In genomic region chr7:19752045-19752444, GRCh38 we compare ENCODE assay signal across 28 cellular contexts. TPM values are rescaled to one million over a fixed set of nuclear protein-coding genes. Genes with fewer than 3 reads are reported as not detected.
A peak's percentile ranks its signal among the peaks of the same experiment; 100 is the strongest.
DNase-seq lines count a peak whose midpoint lies in the region; ATAC-seq, FAIRE-seq and TF ChIP-seq lines count a peak whose summit lies in the region.
"Had no signal": no experiment of that assay in that cellular context is flagged by ENCODE, and none has a peak within 500 bp of the region (broad histone marks: within the 10 kb centered on the region; RNA-seq: fewer than 3 reads in every experiment).

No MANE protein-coding gene starts in this region.

- H3K36me3 Mint-ChIP-seq in activated T-helper 17 cell treated with anti-CD3 and anti-CD28 coated beads, Interleukin-2, amount 50 U/mL, for 72 hours (ENCODE audit: low read depth): no peaks in the 10 kb centered on the region

- no peaks in the 10 kb centered on the region for H3K9me3 ChIP-seq in right atrium auricular region
- H3K9me3 ChIP-seq: BLaER1 had no signal

- H3K27me3 Mint-ChIP-seq in activated T-helper 17 cell treated with anti-CD3 and anti-CD28 coated beads, Interleukin-2, amount 50 U/mL, for 72 hours: peaks cover 6% of the 10 kb centered on the region

- H3K36me3 ChIP-seq in right atrium auricular region: no peaks in the 10 kb centered on the region
- H3K36me3 ChIP-seq: BLaER1 had no signal

- DNase-seq in AG10803 (ENCODE audit: low read depth) (peak; percentile 24), GM19239 (ENCODE audit: insufficient read length, low spot score) (no peak), fibroblast of the aortic adventitia (ENCODE audit: low read depth) (peak; percentile 47), right atrium auricular region (ENCODE audit: low spot score) (no peak), cerebellar cortex (ENCODE audit: low spot score) (no peak)
- DNase-seq: CD4-positive, alpha-beta T cell; COR-L47; DMS53; MV-4-11; NCI-H1105 treated with DMSO at 0.1 percent for 48 hours; NCI-H146; NCI-H2029; NCI-H345; NCI-H510A treated with DMSO at 0.1 percent for 48 hours; SIG-M5 had no signal

- ATAC-seq in activated T-helper 17 cell treated with anti-CD3 and anti-CD28 coated beads, Interleukin-2, amount 50 U/mL, for 72 hours (replicated peaks): peak; percentile 11
- ATAC-seq in HG03025 (IDR thresholded peaks at IDR 0.05; ENCODE audit: low FRiP score, unreplicated experiment): no peak
- ATAC-seq: K562, SK-N-SH treated with all-trans-retinoic acid at 6 μM for 48 hours had no signal

- H3K4me1 Mint-ChIP-seq in activated T-helper 17 cell treated with anti-CD3 and anti-CD28 coated beads, Interleukin-2, amount 50 U/mL, for 72 hours: no peaks in the 10 kb centered on the region

- no peaks in the 10 kb centered on the region for H3K27me3 ChIP-seq in right atrium auricular region
- H3K27me3 ChIP-seq: BLaER1 had no signal

- no peaks in the 10 kb centered on the region for H3K9me3 Mint-ChIP-seq in activated T-helper 17 cell treated with anti-CD3 and anti-CD28 coated beads, Interleukin-2, amount 50 U/mL, for 72 hours
- H3K9me3 Mint-ChIP-seq: CD4-positive, alpha-beta T cell had no signal

- FAIRE-seq in GM19239 (lab: Jason Lieb, UNC): peak; percentile 37
- FAIRE-seq: K562, RCC 7860 had no signal

- H3K4me1 ChIP-seq in right atrium auricular region: no peaks in the 10 kb centered on the region
- H3K4me1 ChIP-seq: BLaER1 had no signal

- TF ChIP-seq CTCF in AG10803 (conservative IDR thresholded peaks at IDR 0.05; ENCODE audit: low read length) (no peak), fibroblast of the aortic adventitia (IDR thresholded peaks at IDR 0.05; ENCODE audit: insufficient read depth, low read length) (no peak), right atrium auricular region (IDR thresholded peaks at IDR 0.05) (no peak)

- no peak overlapping the region for H3K27ac Mint-ChIP-seq in activated T-helper 17 cell treated with anti-CD3 and anti-CD28 coated beads, Interleukin-2, amount 50 U/mL, for 72 hours
- H3K27ac Mint-ChIP-seq: CD4-positive, alpha-beta T cell had no signal

- H3K27ac ChIP-seq in right atrium auricular region: no peak overlapping the region
- H3K27ac ChIP-seq: BLaER1 had no signal

- H3K4me3 Mint-ChIP-seq in activated T-helper 17 cell treated with anti-CD3 and anti-CD28 coated beads, Interleukin-2, amount 50 U/mL, for 72 hours: no peak overlapping the region
- H3K4me3 Mint-ChIP-seq: CD4-positive, alpha-beta T cell had no signal

- H3K4me3 ChIP-seq in AG10803 (ENCODE audit: low read length) (no peak overlapping the region), fibroblast of the aortic adventitia (ENCODE audit: low read depth, low read length) (no peak overlapping the region), right atrium auricular region (no peak overlapping the region)
- H3K4me3 ChIP-seq: BLaER1, K562 had no signal

RNA-seq across cellular contexts. Expression of gene TMEM196, which starts 21.4 kb away (rescaled TPM):
- not detected for total RNA-seq in activated T-helper 17 cell treated with anti-CD3 and anti-CD28 coated beads, Interleukin-2, amount 50 U/mL, for 72 hours
- total RNA-seq in fibroblast of the aortic adventitia (ENCODE audit: low replicate concordance): not detected in 2 replicates
- total RNA-seq in right atrium auricular region: not detected
- total RNA-seq: A172; CD4-positive, alpha-beta T cell; Daoy; G401; H4; HT1080; K562; LHCN-M2; MCF 10A had no signal

RNA-seq across cellular contexts. Expression of gene POLR1F, which starts 43.2 kb away (rescaled TPM):
- total RNA-seq in activated T-helper 17 cell treated with anti-CD3 and anti-CD28 coated beads, Interleukin-2, amount 50 U/mL, for 72 hours: 10 to 100 TPM; 15.0 to 26.9 TPM
- 21.9 and 225 TPM in 2 replicates for total RNA-seq in fibroblast of the aortic adventitia (ENCODE audit: low replicate concordance)
- 10 to 100 TPM in 1 of 2 donors, 1 to 10 TPM in 1; 8.5 to 18.9 TPM for total RNA-seq in right atrium auricular region

Comparison
In these comparisons a context has a peak if more than half of its experiments do, and no peak if none do; other contexts are left out.
1. DNase-seq: peak in AG10803 (single experiment) and fibroblast of the aortic adventitia (single experiment); none in GM19239 (single experiment), right atrium auricular region (single experiment) and cerebellar cortex (single experiment).